In the genomic region with DNA sequence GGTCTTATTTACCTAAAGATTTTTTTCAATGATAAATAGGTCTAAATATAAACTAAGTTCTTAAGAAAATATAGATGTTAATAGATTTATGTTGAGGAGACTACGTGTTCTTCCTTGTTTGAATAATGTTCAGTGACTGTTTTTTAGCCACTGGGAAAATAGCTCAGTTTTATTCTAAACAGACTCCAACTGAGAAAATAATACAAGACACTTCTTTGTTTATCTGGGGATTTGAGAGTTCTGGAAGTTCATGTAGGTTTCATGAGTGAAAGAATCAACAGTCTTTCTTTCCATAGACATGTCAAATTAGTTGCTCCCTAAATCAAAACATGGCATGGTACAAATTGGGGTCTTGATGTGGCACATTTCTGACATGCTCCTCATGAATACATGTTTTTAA, we compare ENCODE assay signal across 18 cellular contexts.
A peak's percentile ranks its signal among the peaks of the same experiment; 100 is the strongest.
DNase-seq lines count a peak whose midpoint lies in the region; ATAC-seq, FAIRE-seq and TF ChIP-seq lines count a peak whose summit lies in the region.
"Had no signal": no experiment of that assay in that cellular context is flagged by ENCODE, and none has a peak within 500 bp of the region (broad histone marks: within the 10 kb centered on the region; RNA-seq: fewer than 3 reads in every experiment).

No MANE protein-coding gene starts in this region.

- 75% methylated on average over 1 of the region's 1 CpG for WGBS in K562 (ENCODE audit: insufficient coverage, low coverage, missing lambda C conversion rate)
- WGBS in transverse colon (ENCODE audit: low coverage in 1 of 2), 2 donors, result 72 to 75% methylated on average over 1 of the region's 1 CpG

- H3K36me3 Mint-ChIP-seq in progenitor cell of endocrine pancreas (ENCODE audit: insufficient read depth), result no peaks in the 10 kb centered on the region
- H3K36me3 Mint-ChIP-seq: CD4-positive, CD25-positive, alpha-beta regulatory T cell had no signal

- no peak overlapping the region for H3K9ac ChIP-seq in K562 (ENCODE audit: insufficient read depth in 1 of 2, low read depth in 2 of 2, low read length in 2 of 2)

- H3K27ac Mint-ChIP-seq in progenitor cell of endocrine pancreas, result peak overlapping the region; percentile 87
- H3K27ac Mint-ChIP-seq: CD4-positive, CD25-positive, alpha-beta regulatory T cell had no signal

- peaks cover 60% of the 10 kb centered on the region for H3K4me1 Mint-ChIP-seq in progenitor cell of endocrine pancreas (ENCODE audit: low read depth)
- H3K4me1 Mint-ChIP-seq: CD4-positive, CD25-positive, alpha-beta regulatory T cell had no signal

- H3K4me3 Mint-ChIP-seq in progenitor cell of endocrine pancreas (ENCODE audit: low read depth), result no peak overlapping the region
- H3K4me3 Mint-ChIP-seq: CD4-positive, CD25-positive, alpha-beta regulatory T cell had no signal

- H3K9me3 ChIP-seq in K562 (replicated peaks; ENCODE audit: control insufficient read depth, insufficient read depth, low read depth, low read length) (no peaks in the 10 kb centered on the region), transverse colon (no peaks in the 10 kb centered on the region)

- H3K27ac ChIP-seq in K562 (ENCODE audit: extremely low read depth, low read depth, low read length), result no peak overlapping the region
- no peak overlapping the region for H3K27ac ChIP-seq in transverse colon

- POLR2A ChIA-PET in K562 (lab: Yijun Ruan, JAX), result no interaction called here

- H3K4me1 ChIP-seq in K562 (replicated peaks in 1 of 2; ENCODE audit: control insufficient read depth in 2 of 2, insufficient read depth in 2 of 2, low read length in 2 of 2) (peaks cover 4 to 28% of the 10 kb centered on the region in 2 experiments; a peak in 4 of 5 replicates), transverse colon (peaks cover 0 to 42% (median 15%) of the 10 kb centered on the region in 4 donors)

- CTCF ChIA-PET in K562 (lab: Yijun Ruan, JAX; ENCODE audit: low intra/inter-chr PET ratio), result no interaction called here

- no peaks in the 10 kb centered on the region for H3K36me3 ChIP-seq in K562 (ENCODE audit: control insufficient read depth, insufficient read depth, low read length)
- no peaks in the 10 kb centered on the region for H3K36me3 ChIP-seq in transverse colon

- H3K27me3 ChIP-seq in K562 (ENCODE audit: control insufficient read depth in 2 of 2, insufficient read depth in 2 of 2, low read length in 2 of 2), result no peaks in the 10 kb centered on the region
- H3K27me3 ChIP-seq in transverse colon, result no peaks in the 10 kb centered on the region

- H2AFZ ChIP-seq in K562 (ENCODE audit: low read depth, low read length), result peak overlapping the region; percentile 47

- H3K79me2 ChIP-seq in K562 (ENCODE audit: control insufficient read depth, insufficient read depth, low read length), result no peaks in the 10 kb centered on the region

- DNase-seq in COLO829 (ENCODE audit: low spot score) (peak; percentile 40), K562 (ENCODE audit: extremely low read depth in 1 of 4, low spot score in 3 of 4) (no peak), left kidney (ENCODE audit: low read depth, low spot score) (peak; percentile 38), progenitor cell of endocrine pancreas (ENCODE audit: low spot score, unreplicated experiment) (no peak), GM13977 (ENCODE audit: low spot score) (no peak), transverse colon (no peak), NCI-H2029 treated with DMSO at 0.1 percent for 48 hours (lab: John Stamatoyannopoulos, UW) (no peak)
- DNase-seq: AML-193; CD4-positive, CD25-positive, alpha-beta regulatory T cell; DMS79; NCI-H1092; NCI-H1694; NCI-H345; NCI-H69 had no signal

- H3K4me3 ChIP-seq in K562 (no peak overlapping the region), transverse colon (no peak overlapping the region)

- no peak for TF ChIP-seq CTCF in K562 (IDR thresholded peaks at IDR 0.05 in 2 of 3, conservative IDR thresholded peaks at IDR 0.05 in 1 of 3; ENCODE audit: insufficient read depth in 2 of 3, low read depth in 1 of 3, low read length in 3 of 3)
- no peak for TF ChIP-seq CTCF in progenitor cell of endocrine pancreas (IDR thresholded peaks at IDR 0.05; ENCODE audit: unreplicated experiment)
- TF ChIP-seq CTCF in GM13977 (IDR thresholded peaks at IDR 0.05; ENCODE audit: extremely low read depth, insufficient read depth, missing control alignments), result no peak
- no peak for TF ChIP-seq CTCF in transverse colon (IDR thresholded peaks at IDR 0.05)

- TF ChIP-seq RAD21 in K562 (CRISPR knock-in tag; conservative IDR thresholded peaks at IDR 0.05 in 1 of 2, IDR thresholded peaks at IDR 0.05 in 1 of 2), result no peak

- no peaks in the 10 kb centered on the region for H4K20me1 ChIP-seq in K562 (replicated peaks; ENCODE audit: control insufficient read depth, insufficient read depth, low read length)

- no peaks in the 10 kb centered on the region for H3K9me1 ChIP-seq in K562 (ENCODE audit: control insufficient read depth, insufficient read depth, low read length)

- in situ Hi-C loops in K562 (cut with MboI), result no loop called here
- in situ Hi-C loops in GM13977 (cut with MboI; ENCODE audit: low pct_unique_long_range_greater_than_20kb, low sequenced_read_pairs, unreplicated experiment), result no loop called here
- in situ Hi-C loops in transverse colon (cut with MboI; ENCODE audit: low pct_ligation_motif_present in 1 of 4, low pct_unique_long_range_greater_than_20kb in 1 of 4, low sequenced_read_pairs in 3 of 4), result no loop called here

- no peak for TF ChIP-seq EP300 in K562 (IDR thresholded peaks at IDR 0.05; ENCODE audit: low read length)
- TF ChIP-seq EP300 in transverse colon (IDR thresholded peaks at IDR 0.05; ENCODE audit: low read depth), result no peak

- BruUV-seq in K562 (replicated peaks; lab: Mats Ljungman, UMichigan), result no TSS peak

- H3K9me3 Mint-ChIP-seq in progenitor cell of endocrine pancreas (ENCODE audit: low read depth), result peaks cover 3% of the 10 kb centered on the region

- H3K27me3 Mint-ChIP-seq in progenitor cell of endocrine pancreas, result no peaks in the 10 kb centered on the region

- TF ChIP-seq POLR2A in K562 (conservative IDR thresholded peaks at IDR 0.05), result no peak
- TF ChIP-seq POLR2A in transverse colon (IDR thresholded peaks at IDR 0.05), result no peak

- intact Hi-C loops in K562 (cut with micrococcal nuclease) (no loop called here), transverse colon (cut with DNase I; ENCODE audit: low total_unique reads) (no loop called here)

- no peak overlapping the region for H3K4me2 ChIP-seq in K562 (ENCODE audit: insufficient read depth, low read length)

- no peak for FAIRE-seq in K562 (lab: Jason Lieb, UNC)
- FAIRE-seq: G401.6, GM12892, HTR-8/SVneo had no signal

- ATAC-seq in K562, result no peak
- ATAC-seq: Right ventricle myocardium inferior had no signal

TF ChIP-seq in K562, 482 proteins besides CTCF, POLR2A, EP300 and RAD21 (continues in another document):
- TF ChIP-seq SRSF7 (optimal IDR thresholded peaks at IDR 0.05; ENCODE audit: low read depth, low read length) (no peak), FOXK1 (CRISPR knock-in tag; IDR thresholded peaks at IDR 0.05; ENCODE audit: borderline replicate concordance) (no peak), ZKSCAN8 (CRISPR knock-in tag; IDR thresholded peaks at IDR 0.05) (no peak), TBL1XR1 (IDR thresholded peaks at IDR 0.05; ENCODE audit: low read length in 2 of 2) (no peak), CHD4 (IDR thresholded peaks at IDR 0.05; ENCODE audit: insufficient read depth, insufficient replicate concordance, low read depth, low read length, poor library complexity, severe bottlenecking) (no peak), ZC3H8 (IDR thresholded peaks at IDR 0.05) (no peak), TAF9B (IDR thresholded peaks at IDR 0.05; ENCODE audit: partially characterized antibody) (no peak), CBFA2T2 (conservative IDR thresholded peaks at IDR 0.05) (no peak), ZSCAN29 (IDR thresholded peaks at IDR 0.05) (no peak)
- TF ChIP-seq, protein P1, sequence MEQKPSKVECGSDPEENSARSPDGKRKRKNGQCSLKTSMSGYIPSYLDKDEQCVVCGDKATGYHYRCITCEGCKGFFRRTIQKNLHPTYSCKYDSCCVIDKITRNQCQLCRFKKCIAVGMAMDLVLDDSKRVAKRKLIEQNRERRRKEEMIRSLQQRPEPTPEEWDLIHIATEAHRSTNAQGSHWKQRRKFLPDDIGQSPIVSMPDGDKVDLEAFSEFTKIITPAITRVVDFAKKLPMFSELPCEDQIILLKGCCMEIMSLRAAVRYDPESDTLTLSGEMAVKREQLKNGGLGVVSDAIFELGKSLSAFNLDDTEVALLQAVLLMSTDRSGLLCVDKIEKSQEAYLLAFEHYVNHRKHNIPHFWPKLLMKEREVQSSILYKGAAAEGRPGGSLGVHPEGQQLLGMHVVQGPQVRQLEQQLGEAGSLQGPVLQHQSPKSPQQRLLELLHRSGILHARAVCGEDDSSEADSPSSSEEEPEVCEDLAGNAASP (IDR thresholded peaks at IDR 0.05), result no peak
- TF ChIP-seq, protein P2, sequence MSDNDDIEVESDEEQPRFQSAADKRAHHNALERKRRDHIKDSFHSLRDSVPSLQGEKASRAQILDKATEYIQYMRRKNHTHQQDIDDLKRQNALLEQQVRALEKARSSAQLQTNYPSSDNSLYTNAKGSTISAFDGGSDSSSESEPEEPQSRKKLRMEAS (CRISPR knock-in tag; IDR thresholded peaks at IDR 0.05), result no peak
- TF ChIP-seq, protein P3, sequence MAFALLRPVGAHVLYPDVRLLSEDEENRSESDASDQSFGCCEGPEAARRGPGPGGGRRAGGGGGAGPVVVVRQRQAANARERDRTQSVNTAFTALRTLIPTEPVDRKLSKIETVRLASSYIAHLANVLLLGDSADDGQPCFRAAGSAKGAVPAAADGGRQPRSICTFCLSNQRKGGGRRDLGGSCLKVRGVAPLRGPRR (CRISPR knock-in tag; IDR thresholded peaks at IDR 0.05), result no peak
- TF ChIP-seq, protein P4, sequence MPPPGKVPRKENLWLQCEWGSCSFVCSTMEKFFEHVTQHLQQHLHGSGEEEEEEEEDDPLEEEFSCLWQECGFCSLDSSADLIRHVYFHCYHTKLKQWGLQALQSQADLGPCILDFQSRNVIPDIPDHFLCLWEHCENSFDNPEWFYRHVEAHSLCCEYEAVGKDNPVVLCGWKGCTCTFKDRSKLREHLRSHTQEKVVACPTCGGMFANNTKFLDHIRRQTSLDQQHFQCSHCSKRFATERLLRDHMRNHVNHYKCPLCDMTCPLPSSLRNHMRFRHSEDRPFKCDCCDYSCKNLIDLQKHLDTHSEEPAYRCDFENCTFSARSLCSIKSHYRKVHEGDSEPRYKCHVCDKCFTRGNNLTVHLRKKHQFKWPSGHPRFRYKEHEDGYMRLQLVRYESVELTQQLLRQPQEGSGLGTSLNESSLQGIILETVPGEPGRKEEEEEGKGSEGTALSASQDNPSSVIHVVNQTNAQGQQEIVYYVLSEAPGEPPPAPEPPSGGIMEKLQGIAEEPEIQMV (tag; conservative IDR thresholded peaks at IDR 0.05; ENCODE audit: low read depth), result no peak
- TF ChIP-seq, protein P5, sequence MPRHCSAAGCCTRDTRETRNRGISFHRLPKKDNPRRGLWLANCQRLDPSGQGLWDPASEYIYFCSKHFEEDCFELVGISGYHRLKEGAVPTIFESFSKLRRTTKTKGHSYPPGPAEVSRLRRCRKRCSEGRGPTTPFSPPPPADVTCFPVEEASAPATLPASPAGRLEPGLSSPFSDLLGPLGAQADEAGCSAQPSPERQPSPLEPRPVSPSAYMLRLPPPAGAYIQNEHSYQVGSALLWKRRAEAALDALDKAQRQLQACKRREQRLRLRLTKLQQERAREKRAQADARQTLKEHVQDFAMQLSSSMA (CRISPR knock-in tag; IDR thresholded peaks at IDR 0.05), result no peak

Comparison
In these comparisons a context has a peak if more than half of its experiments do, and no peak if none do; other contexts are left out.
1. DNase-seq: peak in COLO829 (single experiment) and left kidney (single experiment); none in K562 (0 of 4), progenitor cell of endocrine pancreas (single experiment), GM13977 (single experiment), transverse colon (single experiment) and NCI-H2029 treated with DMSO at 0.1 percent for 48 hours (single experiment).